1 cellular context compared by ENCODE assay signal in genomic region chr11:75143420-75143731, GRCh38.
TF ChIP-seq lines count a peak whose summit lies in the region.

No MANE protein-coding gene starts in this region.

TF ChIP-seq in GM23338, 12 proteins besides CTCF, POLR2A, EP300 and RAD21 (continued from another document):
- no peak for TF ChIP-seq ZNF462 (CRISPR knock-in tag; IDR thresholded peaks at IDR 0.05)
- no peak for TF ChIP-seq ZNF331 (CRISPR knock-in tag; IDR thresholded peaks at IDR 0.05; ENCODE audit: low read depth)
- no peak for TF ChIP-seq JUNB (IDR thresholded peaks at IDR 0.05; ENCODE audit: unreplicated experiment)
- no peak for TF ChIP-seq REST (IDR thresholded peaks at IDR 0.05; ENCODE audit: unreplicated experiment)
- TF ChIP-seq EZH2phosphoT487 (IDR thresholded peaks at IDR 0.05; ENCODE audit: unreplicated experiment): no peak
- no peak for TF ChIP-seq CREB1 (CRISPR knock-in tag; IDR thresholded peaks at IDR 0.05; ENCODE audit: low read depth)
- no peak for TF ChIP-seq POLR2AphosphoS5 (IDR thresholded peaks at IDR 0.05; ENCODE audit: low read depth)
- TF ChIP-seq EZH2 (IDR thresholded peaks at IDR 0.05; ENCODE audit: low read depth, unreplicated experiment): no peak
- TF ChIP-seq ZNF114 (CRISPR knock-in tag; IDR thresholded peaks at IDR 0.05): no peak
